ENCODE assay signal across 25 cellular contexts in the genomic region with DNA sequence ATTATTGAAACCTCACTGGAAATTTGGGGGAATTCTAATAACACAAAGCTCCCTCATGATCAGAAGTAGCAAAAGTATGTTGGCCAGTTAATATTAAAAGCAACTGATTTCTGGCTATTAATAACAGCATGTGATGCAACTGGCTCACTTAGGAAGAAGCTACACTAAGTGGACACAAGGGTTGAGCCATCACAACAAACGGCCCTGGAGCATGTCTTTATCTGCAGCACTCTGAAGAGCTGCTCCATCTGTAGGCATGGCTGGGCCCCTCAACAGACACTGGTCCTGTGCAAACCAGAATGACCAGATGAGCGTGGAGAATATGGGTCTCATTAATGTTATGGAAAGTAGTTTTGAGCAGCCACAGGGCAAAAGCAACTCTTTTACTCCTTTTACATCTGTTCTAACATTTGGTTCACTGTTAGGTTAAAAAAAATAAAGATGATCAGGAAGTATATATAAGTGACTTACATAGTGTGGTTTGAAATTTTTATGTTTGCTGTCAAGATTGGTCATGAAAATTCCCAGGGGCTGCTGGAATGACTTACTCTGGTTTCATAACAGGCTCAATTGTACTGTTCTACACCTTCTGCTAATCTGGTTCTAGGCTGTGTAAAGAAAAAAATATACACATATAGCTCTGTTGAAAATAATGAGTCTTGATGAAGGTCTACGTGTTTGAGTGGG. TPM values are rescaled to one million over a fixed set of nuclear protein-coding genes. Genes with fewer than 3 reads are reported as not detected.
DNase-seq lines count a peak whose midpoint lies in the region; ATAC-seq and TF ChIP-seq lines count a peak whose summit lies in the region.
"Had no signal": no experiment of that assay in that cellular context is flagged by ENCODE, and none has a peak within 500 bp of the region (broad histone marks: within the 10 kb centered on the region; RNA-seq: fewer than 3 reads in every experiment).

No MANE protein-coding gene starts in this region.

- H3K27ac ChIP-seq in psoas muscle = no peak overlapping the region
- H3K27ac ChIP-seq: body of pancreas, heart left ventricle, skin epidermis had no signal

- H3K36me3 Mint-ChIP-seq in activated T-cell treated with anti-CD3 and anti-CD28 coated beads, Interleukin-2, amount 50 U/mL, for 24 hours (ENCODE audit: low read depth) = peaks cover 20% of the 10 kb centered on the region

- H3K4me1 ChIP-seq in psoas muscle (peaks cover 5% of the 10 kb centered on the region), HAP-1 (no peaks in the 10 kb centered on the region)
- H3K4me1 ChIP-seq: body of pancreas, heart left ventricle had no signal

- no peaks in the 10 kb centered on the region for H3K27me3 ChIP-seq in psoas muscle (ENCODE audit: insufficient read depth in 3 of 3, low read length in 2 of 3)
- no peaks in the 10 kb centered on the region for H3K27me3 ChIP-seq in HAP-1 (ENCODE audit: low read depth)
- H3K27me3 ChIP-seq: body of pancreas, heart left ventricle had no signal

- H3K9me3 Mint-ChIP-seq in activated T-cell treated with anti-CD3 and anti-CD28 coated beads, Interleukin-2, amount 50 U/mL, for 24 hours = no peaks in the 10 kb centered on the region
- H3K9me3 Mint-ChIP-seq: H9 had no signal

- peak; percentile 69 for ATAC-seq in HG02852 (IDR thresholded peaks at IDR 0.05; ENCODE audit: unreplicated experiment)
- peak; percentile 47 to 75 (median 64) for ATAC-seq in psoas muscle
- ATAC-seq: body of pancreas had no signal

- DNase-seq in activated T-cell treated with anti-CD3 and anti-CD28 coated beads, Interleukin-2, amount 50 U/mL, for 24 hours = no peak
- DNase-seq in activated T-cell treated with anti-CD3 and anti-CD28 coated beads, Interleukin-2, amount 50 U/mL, for 1 hour = no peak
- DNase-seq in GM12865 (ENCODE audit: low read depth) (peak; percentile 28), psoas muscle (no peak), DMS114 treated with DMSO at 0.1 percent for 48 hours (lab: John Stamatoyannopoulos, UW; ENCODE audit: unreplicated experiment) (no peak), HAP-1 (ENCODE audit: low spot score in 2 of 2) (no peak), NCI-H345 (lab: John Stamatoyannopoulos, UW) (no peak)
- DNase-seq: ACHN; activated CD8-positive, alpha-beta memory T cell treated with anti-CD3 and anti-CD28 coated beads for 24 hours; body of pancreas; DMS79 treated with DMSO at 0.1 percent for 48 hours; H9; heart left ventricle; kidney glomerular epithelial cell; mesenchymal stem cell; NCI-H1105; NCI-H1930; NCI-H748 treated with DMSO at 0.1 percent for 48 hours; RPMI8226; T-helper 9 cell had no signal

- H3K4me3 ChIP-seq in GM12865 (ENCODE audit: low read depth, low read length) (no peak overlapping the region), psoas muscle (no peak overlapping the region), HAP-1 (no peak overlapping the region)
- H3K4me3 ChIP-seq: body of pancreas, heart left ventricle, skin epidermis had no signal

- H3K27me3 Mint-ChIP-seq in activated T-cell treated with anti-CD3 and anti-CD28 coated beads, Interleukin-2, amount 50 U/mL, for 24 hours = no peaks in the 10 kb centered on the region

- TF ChIP-seq CTCF in GM12865 (IDR thresholded peaks at IDR 0.05; ENCODE audit: insufficient read depth, low read depth, low read length, missing control alignments) (no peak), psoas muscle (IDR thresholded peaks at IDR 0.05) (no peak)

- H3K9me3 ChIP-seq in psoas muscle = no peaks in the 10 kb centered on the region
- no peaks in the 10 kb centered on the region for H3K9me3 ChIP-seq in HAP-1
- H3K9me3 ChIP-seq: body of pancreas, heart left ventricle had no signal

- peaks cover 0 to 17% of the 10 kb centered on the region in 2 donors for H3K36me3 ChIP-seq in psoas muscle (ENCODE audit: insufficient read depth in 1 of 2, low read depth in 1 of 2)
- no peaks in the 10 kb centered on the region for H3K36me3 ChIP-seq in HAP-1 (replicated peaks)

- WGBS in psoas muscle, 3 donors = 65 to 71% (median 65%) methylated on average over 3 of the region's 3 CpGs

- intact Hi-C loops in psoas muscle (cut with DNase I) = loop anchor here in 1 of 2 donors (10.0 kb wide), 1 partner anchor 1851 kb away; no protein-coding TSS in a partner anchor

- H3K4me3 Mint-ChIP-seq in activated T-cell treated with anti-CD3 and anti-CD28 coated beads, Interleukin-2, amount 50 U/mL, for 24 hours = no peak overlapping the region
- H3K4me3 Mint-ChIP-seq: H9 had no signal

- H3K4me1 Mint-ChIP-seq in activated T-cell treated with anti-CD3 and anti-CD28 coated beads, Interleukin-2, amount 50 U/mL, for 24 hours (ENCODE audit: low read depth) = peaks cover 44% of the 10 kb centered on the region

- H3K27ac Mint-ChIP-seq in activated T-cell treated with anti-CD3 and anti-CD28 coated beads, Interleukin-2, amount 50 U/mL, for 24 hours = peak overlapping the region; percentile 75
- H3K27ac Mint-ChIP-seq: H9 had no signal

- in situ Hi-C loops in HAP-1 (cut with MboI; ENCODE audit: low sequenced_read_pairs) = no loop called here

RNA-seq across cellular contexts. Expression of gene INSM1, which starts 58.0 kb away (rescaled TPM):
- under 1 TPM in 1 of 4 donors, not detected in 3; 0.08 TPM for total RNA-seq in psoas muscle
- polyA plus RNA-seq in psoas muscle = not detected
- total RNA-seq: myocyte, posterior vena cava had no signal
- polyA plus RNA-seq: BJ, heart left ventricle had no signal
